Comparison of ENCODE assay signal across 19 cellular contexts in the genomic region with DNA sequence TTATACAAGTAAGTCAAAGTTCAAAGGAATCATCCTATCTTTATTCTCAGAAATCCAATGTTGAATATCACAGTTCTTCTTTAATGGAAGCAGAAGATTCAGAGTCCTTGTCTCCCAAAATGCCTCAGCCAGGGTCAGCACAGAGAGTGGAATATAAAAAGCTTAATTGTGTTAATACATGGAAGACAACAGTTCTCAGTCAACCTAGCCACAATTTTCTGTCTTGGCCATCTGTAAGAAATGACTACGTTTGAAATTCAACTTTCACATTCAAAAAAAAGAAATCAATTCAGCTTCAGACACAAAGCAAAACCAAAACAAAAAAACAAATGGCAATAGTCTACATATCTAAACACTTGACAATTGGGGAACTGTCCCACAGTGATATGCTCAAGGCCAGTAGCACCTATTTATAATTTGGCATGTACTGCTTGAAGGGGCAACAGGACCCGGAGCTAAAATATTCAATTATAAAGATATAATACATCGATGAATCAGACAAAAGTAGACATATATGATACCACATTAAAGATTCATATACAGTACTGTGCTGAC. TPM values are rescaled to one million over a fixed set of nuclear protein-coding genes. Genes with fewer than 3 reads are reported as not detected.
DNase-seq lines count a peak whose midpoint lies in the region; ATAC-seq, FAIRE-seq and TF ChIP-seq lines count a peak whose summit lies in the region.
"Had no signal": no experiment of that assay in that cellular context is flagged by ENCODE, and none has a peak within 500 bp of the region (broad histone marks: within the 10 kb centered on the region; RNA-seq: fewer than 3 reads in every experiment).

No MANE protein-coding gene starts in this region.

- H3K9me3 ChIP-seq in CD4-positive, alpha-beta T cell (ENCODE audit: control insufficient read depth, low read length) = no peaks in the 10 kb centered on the region
- no peaks in the 10 kb centered on the region for H3K9me3 ChIP-seq in adipocyte (ENCODE audit: control insufficient read depth, low read length)
- H3K9me3 ChIP-seq in mesodermal cell (ENCODE audit: control insufficient read depth, low read length) = no peaks in the 10 kb centered on the region

- intact Hi-C loops in CD4-positive, alpha-beta T cell (cut with DNase I, micrococcal nuclease) = no loop called here

- no peak for DNase-seq in CD4-positive, alpha-beta T cell
- DNase-seq in adipocyte (ENCODE audit: low read depth) = peak; percentile 19
- DNase-seq in GOT3 (lab: John Stamatoyannopoulos, UW) = no peak
- no peak for DNase-seq in HPDE6-E6E7 (ENCODE audit: extremely low spot score)
- no peak for DNase-seq in H54 (ENCODE audit: insufficient read length, low spot score)
- DNase-seq in HTR-8/SVneo (ENCODE audit: insufficient read length, low spot score) = no peak
- DNase-seq: activated naive CD4-positive, alpha-beta T cell treated with anti-CD3 and anti-CD28 coated beads for 36 hours; GF-D8; glutamatergic neuron; NCI-H1105 treated with DMSO at 0.1 percent for 48 hours; NK-92 treated with Interleukin-12 subunit alpha and Interleukin-12 subunit beta, amount 100 ng/mL, for 24 hours; Right ventricle myocardium superior; stimulated activated CD4-positive, alpha-beta T cell treated with anti-CD3 and anti-CD28 coated beads, Interleukin-1b, Interleukin-23, amount 100 ng/mL, for 48 hours; T1000 had no signal

- peak overlapping the region; percentile 12 for H3K27ac Mint-ChIP-seq in CD4-positive, alpha-beta T cell
- H3K27ac Mint-ChIP-seq: activated naive CD4-positive, alpha-beta T cell treated with anti-CD3 and anti-CD28 coated beads for 36 hours had no signal

- POLR2A ChIA-PET in CD4-positive, alpha-beta T cell (lab: Charles Lee) = no interaction called here

- peaks cover 78% of the 10 kb centered on the region for H3K36me3 Mint-ChIP-seq in CD4-positive, alpha-beta T cell (ENCODE audit: low read depth)

- no peak for TF ChIP-seq POLR2A in H54 (IDR thresholded peaks at IDR 0.05; ENCODE audit: low read depth, low read length)

- no peaks in the 10 kb centered on the region for H3K27me3 Mint-ChIP-seq in CD4-positive, alpha-beta T cell
- H3K27me3 Mint-ChIP-seq: IgD-negative memory B cell had no signal

- H3K36me3 ChIP-seq in adipocyte (ENCODE audit: control insufficient read depth, insufficient read depth, low read length, severe bottlenecking) = no peaks in the 10 kb centered on the region
- H3K36me3 ChIP-seq in mesodermal cell (ENCODE audit: control insufficient read depth, insufficient read depth, low read length) = peaks cover 25% of the 10 kb centered on the region

- H3K9ac ChIP-seq in adipocyte (ENCODE audit: low read length) = peak overlapping the region; percentile 53

- no peak overlapping the region for H3K27ac ChIP-seq in CD4-positive, alpha-beta T cell (ENCODE audit: low read depth, low read length)
- H3K27ac ChIP-seq in mesodermal cell (ENCODE audit: low read depth, low read length, severe bottlenecking) = peak overlapping the region; percentile 60
- H3K27ac ChIP-seq: cardiac muscle cell had no signal

- ATAC-seq in CD4-positive, alpha-beta T cell (ENCODE audit: poor library complexity) = no peak
- ATAC-seq in GM18511 (IDR thresholded peaks at IDR 0.05; ENCODE audit: unreplicated experiment) = peak; percentile 54

- WGBS in mesodermal cell (ENCODE audit: insufficient coverage in 2 of 2), 2 experiments = 100% methylated on average over 1 of the region's 3 CpGs

- FAIRE-seq in H54 (lab: Jason Lieb, UNC) (no peak), HTR-8/SVneo (lab: Jason Lieb, UNC) (no peak)
- FAIRE-seq: endometrium had no signal

- CTCF ChIA-PET in CD4-positive, alpha-beta T cell (lab: Charles Lee) = no interaction called here

- H3K27me3 ChIP-seq in CD4-positive, alpha-beta T cell (ENCODE audit: control insufficient read depth, insufficient read depth, low read length) = no peaks in the 10 kb centered on the region
- no peaks in the 10 kb centered on the region for H3K27me3 ChIP-seq in adipocyte (replicated peaks; ENCODE audit: control insufficient read depth, insufficient read depth, low read length)
- H3K27me3 ChIP-seq: cardiac muscle cell had no signal

- no peak overlapping the region for H3K4me3 Mint-ChIP-seq in CD4-positive, alpha-beta T cell
- H3K4me3 Mint-ChIP-seq: activated naive CD4-positive, alpha-beta T cell treated with anti-CD3 and anti-CD28 coated beads for 36 hours; IgD-negative memory B cell had no signal

- H3K4me1 ChIP-seq in adipocyte (ENCODE audit: control insufficient read depth, insufficient read depth, low read length) (peaks cover 36% of the 10 kb centered on the region), mesodermal cell (ENCODE audit: control insufficient read depth, insufficient read depth, low read length, poor library complexity, severe bottlenecking) (peaks cover 17% of the 10 kb centered on the region)

- no peaks in the 10 kb centered on the region for H3K9me3 Mint-ChIP-seq in CD4-positive, alpha-beta T cell

- H3K4me3 ChIP-seq in adipocyte (ENCODE audit: low read length) (peak overlapping the region; percentile 67), mesodermal cell (ENCODE audit: extremely low read depth, insufficient read depth, low read length, poor library complexity, severe bottlenecking) (no peak overlapping the region)
- H3K4me3 ChIP-seq: cardiac muscle cell had no signal

- no peak for TF ChIP-seq CTCF in CD4-positive, alpha-beta T cell (IDR thresholded peaks at IDR 0.05)

- peaks cover 6% of the 10 kb centered on the region for H3K4me1 Mint-ChIP-seq in CD4-positive, alpha-beta T cell (ENCODE audit: low read depth)

RNA-seq across cellular contexts. Expression of a gene that starts 27.3 kb away (rescaled TPM):
- total RNA-seq in CD4-positive, alpha-beta T cell = not detected
- 1.00 TPM for polyA plus RNA-seq in mesodermal cell (2013, experiment 1 of 2)
- polyA plus RNA-seq in mesodermal cell (2013, experiment 2 of 2) = 0.81 TPM
- total RNA-seq: activated naive CD4-positive, alpha-beta T cell treated with anti-CD3 and anti-CD28 coated beads for 36 hours had no signal
- polyA plus RNA-seq: IgD-negative memory B cell had no signal
